7 cellular contexts compared by ENCODE assay signal in genomic region chr4:30718889-30719252, GRCh38. TPM values are rescaled to one million over a fixed set of nuclear protein-coding genes. Genes with fewer than 3 reads are reported as not detected.
A peak's percentile ranks its signal among the peaks of the same experiment; 100 is the strongest.
DNase-seq lines count a peak whose midpoint lies in the region; ATAC-seq and TF ChIP-seq lines count a peak whose summit lies in the region.

No MANE protein-coding gene starts in this region.

- no peak overlapping the region for H3K9ac ChIP-seq in GM23248
- H3K9ac ChIP-seq in skeletal muscle tissue (ENCODE audit: low read depth in 1 of 3, low read length in 3 of 3), result peak overlapping the region in 1 of 3 donors; percentile 50

- peak overlapping the region; percentile 72 for H3K4me3 ChIP-seq in GM23248
- H3K4me3 ChIP-seq in gastroesophageal sphincter, result peak overlapping the region; percentile 84 to 88
- peak overlapping the region; percentile 63 to 75 (median 65) for H3K4me3 ChIP-seq in skeletal muscle tissue (ENCODE audit: low read length in 3 of 3)
- H3K4me3 ChIP-seq in body of pancreas, result no peak overlapping the region

- H3K4me1 Mint-ChIP-seq in T-cell, result peaks cover 31 to 45% (median 33%) of the 10 kb centered on the region in 3 donors

- no peaks in the 10 kb centered on the region for H3F3A ChIP-seq in GM23248 (ENCODE audit: insufficient read depth)

- H3K36me3 Mint-ChIP-seq in T-cell, result no peaks in the 10 kb centered on the region
- peaks cover 19 to 41% of the 10 kb centered on the region in 2 donors for H3K36me3 Mint-ChIP-seq in activated naive CD4-positive, alpha-beta T cell treated with anti-CD3 and anti-CD28 coated beads, Interleukin-2, amount 50 U/mL, for 72 hours

- ATAC-seq in T-cell (replicated peaks in 1 of 4), result no peak
- ATAC-seq in gastroesophageal sphincter, result no peak
- ATAC-seq in body of pancreas, result no peak
- no peak for ATAC-seq in activated naive CD4-positive, alpha-beta T cell treated with anti-CD3 and anti-CD28 coated beads, Interleukin-2, amount 50 U/mL, for 72 hours

- no peaks in the 10 kb centered on the region for H3K79me2 ChIP-seq in GM23248 (ENCODE audit: insufficient read depth)

- POLR2A ChIA-PET in T-cell (lab: Charles Lee), result no interaction called here

- no peaks in the 10 kb centered on the region for H3K9me2 ChIP-seq in GM23248 (ENCODE audit: insufficient read depth)

- no peak for TF ChIP-seq POLR2A in gastroesophageal sphincter (IDR thresholded peaks at IDR 0.05)
- TF ChIP-seq POLR2A in body of pancreas (IDR thresholded peaks at IDR 0.05), result no peak

- H3K9me3 ChIP-seq in GM23248 (ENCODE audit: low read depth) (no peaks in the 10 kb centered on the region), gastroesophageal sphincter (no peaks in the 10 kb centered on the region), skeletal muscle tissue (ENCODE audit: control insufficient read depth in 3 of 3, low read length in 3 of 3) (no peaks in the 10 kb centered on the region), body of pancreas (no peaks in the 10 kb centered on the region)

- peaks cover 0 to 1% (median 0%) of the 10 kb centered on the region in 3 donors for H3K9me3 Mint-ChIP-seq in T-cell
- H3K9me3 Mint-ChIP-seq in activated naive CD4-positive, alpha-beta T cell treated with anti-CD3 and anti-CD28 coated beads, Interleukin-2, amount 50 U/mL, for 72 hours, result no peaks in the 10 kb centered on the region

- H3K36me3 ChIP-seq in GM23248 (ENCODE audit: low read depth), result no peaks in the 10 kb centered on the region
- H3K36me3 ChIP-seq in gastroesophageal sphincter, result no peaks in the 10 kb centered on the region
- no peaks in the 10 kb centered on the region for H3K36me3 ChIP-seq in skeletal muscle tissue (ENCODE audit: control insufficient read depth in 3 of 3, insufficient read depth in 3 of 3, low read length in 3 of 3)
- no peaks in the 10 kb centered on the region for H3K36me3 ChIP-seq in body of pancreas (replicated peaks in 1 of 2; ENCODE audit: insufficient read depth in 1 of 2, low read depth in 2 of 2)

- H3K4me3 Mint-ChIP-seq in T-cell, result peak overlapping the region; percentile 41 to 80 (median 44)

- in situ Hi-C loops in GM23248 (cut with MboI), result no loop called here

- peaks cover 42% of the 10 kb centered on the region for H3K27me3 ChIP-seq in GM23248 (replicated peaks; ENCODE audit: insufficient read depth)
- H3K27me3 ChIP-seq in gastroesophageal sphincter, result peaks cover 16% of the 10 kb centered on the region
- H3K27me3 ChIP-seq in skeletal muscle tissue (ENCODE audit: control insufficient read depth in 3 of 3, insufficient read depth in 3 of 3, low read length in 3 of 3), result peaks cover 52 to 62% (median 55%) of the 10 kb centered on the region in 3 donors
- peaks cover 0 to 35% of the 10 kb centered on the region in 2 donors for H3K27me3 ChIP-seq in body of pancreas

- H3K4me1 ChIP-seq in GM23248 (ENCODE audit: insufficient read depth), result peaks cover 3% of the 10 kb centered on the region; the same call in 1 of the 2 replicates
- H3K4me1 ChIP-seq in gastroesophageal sphincter, result peaks cover 0 to 52% (median 0%) of the 10 kb centered on the region in 3 donors
- H3K4me1 ChIP-seq in skeletal muscle tissue (ENCODE audit: control insufficient read depth in 3 of 3, insufficient read depth in 3 of 3, low read length in 3 of 3), result peaks cover 35 to 37% (median 37%) of the 10 kb centered on the region in 3 donors
- peaks cover 56% of the 10 kb centered on the region for H3K4me1 ChIP-seq in body of pancreas

- peaks cover 33 to 60% of the 10 kb centered on the region in 2 donors for H3K27me3 Mint-ChIP-seq in T-cell

- WGBS in GM23248 (ENCODE audit: low coverage in 1 of 2, low lambda C conversion rate in 2 of 2, missing lambda C conversion rate in 2 of 2), 2 experiments, result 0 to 2% methylated on average over 9 to 12 of the region's 12 CpGs
- 0% methylated on average over 7 to 9 of the region's 12 CpGs for WGBS in gastroesophageal sphincter (ENCODE audit: low coverage in 1 of 2), 2 donors
- WGBS in body of pancreas, 2 donors, result 1 to 3% methylated on average over 12 of the region's 12 CpGs

- TF ChIP-seq CTCF in gastroesophageal sphincter (IDR thresholded peaks at IDR 0.05) (peak in 3 of 4 experiments; percentile 16 to 61 (median 41)), body of pancreas (IDR thresholded peaks at IDR 0.05) (no peak)

- DNase-seq in GM23248 (peak; percentile 17), T-cell (no peak), epidermal melanocyte (ENCODE audit: insufficient read length, low spot score) (no peak), body of pancreas (no peak)
- DNase-seq in activated naive CD4-positive, alpha-beta T cell treated with anti-CD3 and anti-CD28 coated beads, Interleukin-2, amount 50 U/mL, for 72 hours (ENCODE audit: low spot score in 2 of 2), result no peak

- peak overlapping the region; percentile 73 for H2AFZ ChIP-seq in GM23248

- peak overlapping the region; percentile 93 for H3K4me2 ChIP-seq in GM23248 (ENCODE audit: unreplicated experiment)

- CTCF ChIA-PET in T-cell (lab: Charles Lee), result no interaction called here

- intact Hi-C loops in body of pancreas (cut with DNase I), result no loop called here

- no peak overlapping the region for H3K27ac Mint-ChIP-seq in T-cell
- peak overlapping the region in 1 of 2 donors; percentile 79 for H3K27ac Mint-ChIP-seq in activated naive CD4-positive, alpha-beta T cell treated with anti-CD3 and anti-CD28 coated beads, Interleukin-2, amount 50 U/mL, for 72 hours

- TF ChIP-seq EP300 in gastroesophageal sphincter (IDR thresholded peaks at IDR 0.05), result no peak

- no peaks in the 10 kb centered on the region for H4K20me1 ChIP-seq in GM23248 (ENCODE audit: insufficient read depth)

- H3K27ac ChIP-seq in GM23248, result no peak overlapping the region
- H3K27ac ChIP-seq in gastroesophageal sphincter, result peak overlapping the region; percentile 52 to 87 (median 84)
- H3K27ac ChIP-seq in skeletal muscle tissue (ENCODE audit: low read depth, low read length), result no peak overlapping the region
- H3K27ac ChIP-seq in body of pancreas, result no peak overlapping the region

RNA-seq across cellular contexts. Expression of gene PCDH7, which starts 1.3 kb away (rescaled TPM):
- 0.38 and 1.1 TPM in 2 replicates for total RNA-seq in GM23248 (2014; rRNA removed; shearing (Covaris generic))
- polyA plus RNA-seq in GM23248 (2016; fragmentation: Nextera tagmentation; extraction: Ambion mirVana), result 0.15 and 0.24 TPM in 2 replicates
- total RNA-seq in T-cell, result under 1 TPM in 3 of 5 donors, not detected in 2; 0.06 to 0.09 (median 0.07) TPM
- 100 to 1,000 TPM; 225 to 364 (median 314) TPM for total RNA-seq in gastroesophageal sphincter
- total RNA-seq in skeletal muscle tissue, result 33.4 TPM
- 1 to 10 TPM; 2.6 to 3.3 TPM for total RNA-seq in body of pancreas
- not detected for total RNA-seq in activated naive CD4-positive, alpha-beta T cell treated with anti-CD3 and anti-CD28 coated beads, Interleukin-2, amount 50 U/mL, for 72 hours

Comparison
In these comparisons a context has a peak if more than half of its experiments do, and no peak if none do; other contexts are left out.
1. H3K27ac ChIP-seq: peak in gastroesophageal sphincter (4 of 4); none in GM23248 (single experiment), skeletal muscle tissue (single experiment) and body of pancreas (0 of 4).
2. H3K4me3 ChIP-seq: peak in GM23248 (single experiment), gastroesophageal sphincter (2 of 2) and skeletal muscle tissue (3 of 3); none in body of pancreas (0 of 2).
3. CTCF ChIP-seq: peak in gastroesophageal sphincter (3 of 4); none in body of pancreas (0 of 7).